Comparison of ENCODE assay signal across 9 cellular contexts in the genomic region with DNA sequence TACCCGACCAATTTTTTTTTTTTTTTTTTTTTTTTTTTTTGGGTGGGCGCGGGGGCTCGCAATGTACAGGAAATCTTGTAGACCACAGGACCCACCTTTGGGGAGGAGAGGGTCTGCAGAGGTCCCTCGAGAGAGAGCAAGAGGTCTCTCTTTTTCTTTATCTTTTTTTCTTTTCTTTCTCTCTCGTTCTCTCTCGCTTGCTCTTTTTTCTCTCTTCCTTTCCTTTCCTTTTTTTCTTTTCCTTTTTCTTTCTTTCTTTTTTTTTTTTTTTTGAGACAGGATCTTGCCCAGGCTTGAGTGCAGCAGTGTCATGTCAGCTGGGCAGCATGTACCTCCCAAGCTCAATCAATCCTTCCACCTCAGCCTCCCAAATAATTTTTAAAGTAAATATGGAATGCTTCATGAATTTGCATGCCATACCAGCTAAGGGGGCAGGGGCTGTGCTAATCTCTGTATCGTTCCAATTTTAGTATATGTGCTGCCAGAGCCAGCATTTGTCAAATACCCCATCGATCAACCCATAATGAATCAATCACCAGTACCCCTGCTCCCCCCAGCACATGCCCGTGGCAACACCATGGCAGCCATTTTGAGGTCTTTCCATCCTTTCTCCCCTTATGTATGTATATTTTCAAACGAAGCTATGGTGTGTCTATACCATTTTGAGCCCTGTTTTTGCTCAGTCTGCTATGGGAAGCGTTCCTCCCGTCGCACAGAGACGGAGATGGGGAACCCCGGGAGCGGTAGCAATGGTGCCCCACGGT. TPM values are rescaled to one million over a fixed set of nuclear protein-coding genes. Genes with fewer than 3 reads are reported as not detected.
DNase-seq lines count a peak whose midpoint lies in the region; ATAC-seq and TF ChIP-seq lines count a peak whose summit lies in the region.
"Had no signal": no experiment of that assay in that cellular context is flagged by ENCODE, and none has a peak within 500 bp of the region (broad histone marks: within the 10 kb centered on the region; RNA-seq: fewer than 3 reads in every experiment).

No MANE protein-coding gene starts in this region.

- peaks cover 0 to 2% (median 0%) of the 10 kb centered on the region in 11 donors for H3K9me3 Mint-ChIP-seq in naive thymus-derived CD4-positive, alpha-beta T cell

- H3K27ac Mint-ChIP-seq in naive thymus-derived CD4-positive, alpha-beta T cell: no peak overlapping the region

- H3K4me3 ChIP-seq in BLaER1 (peak overlapping the region; percentile 54), HUES6 (ENCODE audit: low read depth, low read length) (peak overlapping the region; percentile 80), cardiac fibroblast (replicated peaks in 1 of 2; ENCODE audit: low read depth in 2 of 2, low read length in 2 of 2) (peak overlapping the region; percentile 63 to 65), PC-9 (no peak overlapping the region)
- H3K4me3 ChIP-seq in naive thymus-derived CD4-positive, alpha-beta T cell (ENCODE audit: low read length): peak overlapping the region; percentile 48

- peaks cover 28 to 41% (median 31%) of the 10 kb centered on the region in 5 donors for H3K27me3 Mint-ChIP-seq in naive thymus-derived CD4-positive, alpha-beta T cell

- H3K4me3 Mint-ChIP-seq in naive thymus-derived CD4-positive, alpha-beta T cell: peak overlapping the region; percentile 44 to 85 (median 72)

- H3K27me3 ChIP-seq in BLaER1: peaks cover 52% of the 10 kb centered on the region
- peaks cover 21% of the 10 kb centered on the region for H3K27me3 ChIP-seq in HUES6 (ENCODE audit: control insufficient read depth, insufficient read depth, low read length)
- no peaks in the 10 kb centered on the region for H3K27me3 ChIP-seq in naive thymus-derived CD4-positive, alpha-beta T cell (ENCODE audit: control insufficient read depth in 2 of 2, insufficient read depth in 2 of 2, low read length in 2 of 2)
- 0 out of 2 replicates have a peak, but pooled peaks cover 13% of the 10 kb centered on the region for H3K27me3 ChIP-seq in PC-9 (ENCODE audit: insufficient read depth, low read depth)

- H3K27ac ChIP-seq in BLaER1 (no peak overlapping the region), HUES6 (ENCODE audit: low read depth, low read length) (no peak overlapping the region), PC-9 (no peak overlapping the region)
- H3K27ac ChIP-seq in naive thymus-derived CD4-positive, alpha-beta T cell (ENCODE audit: low read depth, low read length): no peak overlapping the region

- no peak overlapping the region for H2AFZ ChIP-seq in PC-9

- no peaks in the 10 kb centered on the region for H3K79me2 ChIP-seq in PC-9 (ENCODE audit: low read depth)

- no peak for DNase-seq in cardiac fibroblast (ENCODE audit: low read depth in 2 of 2)
- DNase-seq in naive thymus-derived CD4-positive, alpha-beta T cell: no peak
- no peak for DNase-seq in dedifferentiated amniotic fluid mesenchymal stem cell (ENCODE audit: extremely low spot score)
- no peak for DNase-seq in PC-9
- no peak for DNase-seq in NCI-H2029 (lab: John Stamatoyannopoulos, UW)
- DNase-seq: NCI-H1694 had no signal

- H4K20me1 ChIP-seq in BLaER1: peaks cover 42% of the 10 kb centered on the region
- H4K20me1 ChIP-seq in PC-9 (ENCODE audit: insufficient read depth): no peaks in the 10 kb centered on the region

- POLR2A ChIA-PET in naive thymus-derived CD4-positive, alpha-beta T cell (lab: Charles Lee): no interaction called here
- POLR2A ChIA-PET in PC-9 (lab: Charles Lee; ENCODE audit: unreplicated experiment): no interaction called here

- H3K4me2 ChIP-seq in BLaER1 (peak overlapping the region; percentile 84), PC-9 (no peak overlapping the region)

- no peaks in the 10 kb centered on the region for H3K9me2 ChIP-seq in PC-9 (ENCODE audit: insufficient read depth)

- H3F3A ChIP-seq in PC-9 (ENCODE audit: insufficient read depth, low read depth): no peaks in the 10 kb centered on the region

- H3K4me1 ChIP-seq in BLaER1 (peaks cover 100% of the 10 kb centered on the region), HUES6 (ENCODE audit: control insufficient read depth, insufficient read depth, low read length) (0 out of 2 replicates have a peak, but pooled peaks cover 9% of the 10 kb centered on the region), PC-9 (replicated peaks; ENCODE audit: insufficient read depth) (no peaks in the 10 kb centered on the region)
- peaks cover 0 to 4% of the 10 kb centered on the region in 2 donors for H3K4me1 ChIP-seq in naive thymus-derived CD4-positive, alpha-beta T cell (ENCODE audit: control insufficient read depth in 2 of 2, insufficient read depth in 2 of 2, low read length in 2 of 2)

- H3K36me3 ChIP-seq in BLaER1: no peaks in the 10 kb centered on the region
- no peaks in the 10 kb centered on the region; the same call in 1 of the 2 replicates for H3K36me3 ChIP-seq in HUES6 (ENCODE audit: control insufficient read depth, insufficient read depth, low read length)
- H3K36me3 ChIP-seq in naive thymus-derived CD4-positive, alpha-beta T cell (ENCODE audit: control insufficient read depth in 2 of 3, insufficient read depth in 3 of 3, low read length in 3 of 3): no peaks in the 10 kb centered on the region
- no peaks in the 10 kb centered on the region for H3K36me3 ChIP-seq in PC-9 (ENCODE audit: low read depth)

- no peak for ATAC-seq in naive thymus-derived CD4-positive, alpha-beta T cell
- no peak for ATAC-seq in HG03135 (IDR thresholded peaks at IDR 0.05; ENCODE audit: unreplicated experiment)

- intact Hi-C loops in naive thymus-derived CD4-positive, alpha-beta T cell (cut with micrococcal nuclease): no loop called here
- intact Hi-C loops in PC-9 (cut with micrococcal nuclease; ENCODE audit: unreplicated experiment): no loop called here

- H3K36me3 Mint-ChIP-seq in naive thymus-derived CD4-positive, alpha-beta T cell: peaks cover 0 to 4% (median 0%) of the 10 kb centered on the region in 5 donors

- H3K4me1 Mint-ChIP-seq in naive thymus-derived CD4-positive, alpha-beta T cell: peaks cover 15 to 30% (median 21%) of the 10 kb centered on the region in 7 donors

- H3K9ac ChIP-seq in BLaER1 (no peak overlapping the region), HUES6 (ENCODE audit: low read length) (no peak overlapping the region)

- CTCF ChIA-PET in naive thymus-derived CD4-positive, alpha-beta T cell (lab: Charles Lee): no interaction called here
- CTCF ChIA-PET in PC-9 (lab: Charles Lee): no interaction called here

- no peak for TF ChIP-seq CTCF in cardiac fibroblast (IDR thresholded peaks at IDR 0.05; ENCODE audit: low read depth, low read length)
- TF ChIP-seq CTCF in PC-9 (conservative IDR thresholded peaks at IDR 0.05): no peak

- no peaks in the 10 kb centered on the region for H3K9me3 ChIP-seq in BLaER1
- H3K9me3 ChIP-seq in HUES6 (ENCODE audit: control insufficient read depth, insufficient read depth, low read depth, low read length): no peaks in the 10 kb centered on the region
- H3K9me3 ChIP-seq in naive thymus-derived CD4-positive, alpha-beta T cell (ENCODE audit: control insufficient read depth in 2 of 3, low read length in 3 of 3): no peaks in the 10 kb centered on the region
- H3K9me3 ChIP-seq in PC-9 (ENCODE audit: insufficient read depth, low read depth): no peaks in the 10 kb centered on the region

- BruUV-seq in PC-9 (replicated peaks; lab: Mats Ljungman, UMichigan): no TSS peak

RNA-seq across cellular contexts. Expression of a gene that starts 9.3 kb away (rescaled TPM):
- total RNA-seq in naive thymus-derived CD4-positive, alpha-beta T cell: 1 to 10 TPM in 2 of 5 experiments, under 1 TPM in 3; 0.08 to 1.4 (median 0.41) TPM
- polyA plus RNA-seq in naive thymus-derived CD4-positive, alpha-beta T cell: under 1 TPM; 0.44 to 0.48 TPM
- 0.15 TPM in 1 of 2 replicates, not detected in the other for total RNA-seq in PC-9 (2021)
